ENCODE assay signal across 12 cellular contexts in the genomic region with DNA sequence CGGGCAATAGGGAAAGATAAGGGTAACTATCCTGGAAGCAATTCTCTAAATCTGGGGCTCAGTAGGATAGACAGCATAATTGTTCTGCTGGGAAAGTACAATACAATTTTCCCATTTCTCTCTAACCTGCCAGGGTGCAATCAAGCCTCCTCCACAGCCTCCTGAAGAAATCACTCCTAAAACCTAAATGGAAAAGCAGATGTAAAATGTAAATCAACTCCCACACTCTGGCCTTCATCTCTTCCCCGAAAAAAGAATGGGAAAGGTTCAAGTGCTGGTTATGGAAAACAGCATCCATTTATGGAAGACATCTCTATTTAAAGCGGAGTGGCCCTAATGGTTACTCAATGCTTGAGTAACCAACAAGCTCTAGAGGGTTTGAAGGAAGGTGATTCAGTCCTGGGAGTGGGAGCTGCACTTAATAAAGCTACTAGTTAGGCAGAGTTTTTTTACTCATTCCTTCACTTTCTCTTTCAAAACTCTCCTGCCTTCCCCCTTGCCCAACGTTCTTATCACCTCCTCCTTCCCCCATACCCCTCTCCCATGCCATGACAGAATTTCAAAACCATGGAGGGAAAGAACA. TPM values are rescaled to one million over a fixed set of nuclear protein-coding genes. Genes with fewer than 3 reads are reported as not detected.
DNase-seq lines count a peak whose midpoint lies in the region; ATAC-seq and TF ChIP-seq lines count a peak whose summit lies in the region.
"Had no signal": no experiment of that assay in that cellular context is flagged by ENCODE, and none has a peak within 500 bp of the region (broad histone marks: within the 10 kb centered on the region; RNA-seq: fewer than 3 reads in every experiment).

No MANE protein-coding gene starts in this region.

- in situ Hi-C loops in GM23248 (cut with MboI), result no loop called here

- H3F3A ChIP-seq in GM23248 (ENCODE audit: insufficient read depth) (no peaks in the 10 kb centered on the region), PC-3 (ENCODE audit: low read length, unreplicated experiment) (no peaks in the 10 kb centered on the region)

- TF ChIP-seq CTCF in osteoblast (IDR thresholded peaks at IDR 0.05; ENCODE audit: extremely low read depth, low read depth, low read length) (no peak), PC-3 (conservative IDR thresholded peaks at IDR 0.05; ENCODE audit: low read depth, low read length) (no peak)

- H3K9ac ChIP-seq in GM23248, result no peak overlapping the region
- H3K9ac ChIP-seq in PC-3 (ENCODE audit: low read length), result no peak overlapping the region

- 69 to 73% methylated on average over 4 of the region's 4 CpGs for WGBS in GM23248 (ENCODE audit: low coverage in 1 of 2, low lambda C conversion rate in 2 of 2, missing lambda C conversion rate in 2 of 2), 2 experiments

- POLR2A ChIA-PET in PC-3 (lab: Charles Lee; ENCODE audit: unreplicated experiment), result no interaction called here

- no peaks in the 10 kb centered on the region for H3K4me1 ChIP-seq in GM23248 (ENCODE audit: insufficient read depth)
- H3K4me1 ChIP-seq in osteoblast (ENCODE audit: insufficient read depth, low read length), result peaks cover 8% of the 10 kb centered on the region
- peaks cover 19% of the 10 kb centered on the region for H3K4me1 ChIP-seq in PC-3 (ENCODE audit: insufficient read depth, low read length)

- H3K4me3 ChIP-seq in GM23248, result no peak overlapping the region
- H3K4me3 ChIP-seq in osteoblast (ENCODE audit: insufficient read depth, low read length), result no peak overlapping the region
- H3K4me3 ChIP-seq in PC-3 (ENCODE audit: low read length), result no peak overlapping the region

- BruUV-seq in PC-3 (replicated peaks; lab: Mats Ljungman, UMichigan), result no TSS peak

- H3K4me2 ChIP-seq in GM23248 (ENCODE audit: unreplicated experiment) (no peak overlapping the region), osteoblast (ENCODE audit: insufficient read depth, low read length) (peak overlapping the region; percentile 30), PC-3 (ENCODE audit: low read length) (no peak overlapping the region)

- DNase-seq in GM23248, result peak; percentile 50
- peak; percentile 34 for DNase-seq in NCI-H226
- peak; percentile 36 for DNase-seq in fibroblast of peridontal ligament (ENCODE audit: extremely low read depth)
- DNase-seq in osteoblast (ENCODE audit: insufficient read length, low spot score, missing footprints), result no peak
- DNase-seq in NCI-H446 treated with DMSO at 0.1 percent for 48 hours (lab: John Stamatoyannopoulos, UW), result no peak
- no peak for DNase-seq in PC-3
- DNase-seq in activated gamma-delta T cell (lab: John Stamatoyannopoulos, UW), result no peak
- DNase-seq: foreskin keratinocyte, HFFc6, NCI-H1417, NCI-H748 treated with DMSO at 0.1 percent for 48 hours had no signal

- H3K79me2 ChIP-seq in GM23248 (ENCODE audit: insufficient read depth) (peaks cover 5% of the 10 kb centered on the region; the same call in 1 of the 2 replicates), osteoblast (ENCODE audit: insufficient read depth, low read length) (peaks cover 21% of the 10 kb centered on the region), PC-3 (ENCODE audit: low read length) (peaks cover 23% of the 10 kb centered on the region)

- H3K27ac ChIP-seq in GM23248 (no peak overlapping the region), osteoblast (ENCODE audit: low read depth, low read length) (no peak overlapping the region), PC-3 (ENCODE audit: low read length) (no peak overlapping the region)
- H3K27ac ChIP-seq: foreskin keratinocyte had no signal

- ATAC-seq in HG03520 (IDR thresholded peaks at IDR 0.05; ENCODE audit: unreplicated experiment) (no peak), PC-3 (no peak)
- ATAC-seq: foreskin keratinocyte had no signal

- no peaks in the 10 kb centered on the region for H3K27me3 ChIP-seq in GM23248 (replicated peaks; ENCODE audit: insufficient read depth)
- no peaks in the 10 kb centered on the region for H3K27me3 ChIP-seq in osteoblast (ENCODE audit: insufficient read depth, low read length)
- H3K27me3 ChIP-seq in PC-3 (ENCODE audit: low read length), result no peaks in the 10 kb centered on the region
- H3K27me3 ChIP-seq: foreskin keratinocyte had no signal

- no peaks in the 10 kb centered on the region for H3K9me3 ChIP-seq in GM23248 (ENCODE audit: low read depth)
- no peaks in the 10 kb centered on the region for H3K9me3 ChIP-seq in osteoblast (ENCODE audit: low read depth, low read length)
- H3K9me3 ChIP-seq in PC-3 (ENCODE audit: low read length), result no peaks in the 10 kb centered on the region

- H3K36me3 ChIP-seq in GM23248 (ENCODE audit: low read depth), result no peaks in the 10 kb centered on the region
- peaks cover 4% of the 10 kb centered on the region for H3K36me3 ChIP-seq in osteoblast (ENCODE audit: insufficient read depth, low read length)
- peaks cover 8% of the 10 kb centered on the region; the same call in 1 of the 2 replicates for H3K36me3 ChIP-seq in PC-3 (ENCODE audit: low read depth, low read length)

- H3K9me2 ChIP-seq in GM23248 (ENCODE audit: insufficient read depth) (no peaks in the 10 kb centered on the region), PC-3 (replicated peaks; ENCODE audit: low read length) (no peaks in the 10 kb centered on the region)

- no peaks in the 10 kb centered on the region for H4K20me1 ChIP-seq in GM23248 (ENCODE audit: insufficient read depth)
- H4K20me1 ChIP-seq in osteoblast (ENCODE audit: insufficient read depth, low read length), result peaks cover 3% of the 10 kb centered on the region
- no peaks in the 10 kb centered on the region for H4K20me1 ChIP-seq in PC-3 (ENCODE audit: low read length)

- intact Hi-C loops in PC-3 (cut with micrococcal nuclease), result no loop called here

- H2AFZ ChIP-seq in GM23248, result no peak overlapping the region
- no peak overlapping the region for H2AFZ ChIP-seq in osteoblast (ENCODE audit: low read length)
- no peak overlapping the region for H2AFZ ChIP-seq in PC-3 (ENCODE audit: low read length)

- CTCF ChIA-PET in PC-3 (lab: Charles Lee), result interaction anchor here (0.5 kb wide), 1 partner anchor 23 kb away, joined by 3 read pairs; no protein-coding TSS in a partner anchor

RNA-seq across cellular contexts. Expression of a gene that starts 5.1 kb away (rescaled TPM):
- 6.6 and 8.3 TPM in 2 replicates for total RNA-seq in GM23248 (2014; rRNA removed; shearing (Covaris generic))
- polyA plus RNA-seq in GM23248 (2016; fragmentation: Nextera tagmentation; extraction: Ambion mirVana), result 6.0 and 6.7 TPM in 2 replicates
- total RNA-seq in osteoblast (6.5 and 8.5 TPM in 2 replicates), PC-3 (2014; rRNA removed) (10.9 and 24.1 TPM in 2 replicates)

Comparison
In these comparisons a context has a peak if more than half of its experiments do, and no peak if none do; other contexts are left out.
1. DNase-seq: peak in GM23248 (single experiment), NCI-H226 (single experiment) and fibroblast of peridontal ligament (single experiment); none in osteoblast (single experiment), NCI-H446 treated with DMSO at 0.1 percent for 48 hours (single experiment), PC-3 (single experiment) and activated gamma-delta T cell (single experiment).